16 cellular contexts compared by ENCODE assay signal in genomic region chr1:183063349-183063748, GRCh38.
DNase-seq lines count a peak whose midpoint lies in the region; TF ChIP-seq lines count a peak whose summit lies in the region.
"Had no signal": no experiment of that assay in that cellular context is flagged by ENCODE, and none has a peak within 500 bp of the region (broad histone marks: within the 10 kb centered on the region; RNA-seq: fewer than 3 reads in every experiment).

No MANE protein-coding gene starts in this region.

- peak overlapping the region; percentile 11 for H3K27ac ChIP-seq in OCI-LY1 (ENCODE audit: low read depth, low read length, poor library complexity, severe bottlenecking)
- H3K27ac ChIP-seq in subcutaneous abdominal adipose tissue (ENCODE audit: low read depth, low read length): peak overlapping the region; percentile 20

- no peak for TF ChIP-seq CTCF in OCI-LY1 (IDR thresholded peaks at IDR 0.05; ENCODE audit: low read length)

- no peaks in the 10 kb centered on the region for H3F3A ChIP-seq in OCI-LY1 (ENCODE audit: insufficient read depth, low read length)

- no peak overlapping the region for H2AFZ ChIP-seq in OCI-LY1 (ENCODE audit: low read length)

- peaks cover 12% of the 10 kb centered on the region; the same call in 1 of the 2 replicates for H3K79me2 ChIP-seq in OCI-LY1 (ENCODE audit: insufficient read depth, low read length)

- no peak overlapping the region for H3K4me3 ChIP-seq in OCI-LY1 (ENCODE audit: low read depth, low read length, poor library complexity, severe bottlenecking)
- H3K4me3 ChIP-seq in subcutaneous abdominal adipose tissue (ENCODE audit: low read depth in 1 of 5, low read length in 5 of 5): no peak overlapping the region

- no peaks in the 10 kb centered on the region for H4K20me1 ChIP-seq in OCI-LY1 (ENCODE audit: insufficient read depth, low read length)

- H3K27me3 ChIP-seq in OCI-LY1 (ENCODE audit: insufficient read depth, low read length) (no peaks in the 10 kb centered on the region), subcutaneous abdominal adipose tissue (ENCODE audit: control insufficient read depth in 5 of 5, insufficient read depth in 4 of 5, low read length in 5 of 5) (no peaks in the 10 kb centered on the region)

- 0 out of 2 replicates have a peak, but pooled peaks cover 4% of the 10 kb centered on the region for H3K9me3 ChIP-seq in OCI-LY1 (ENCODE audit: low read length)
- no peaks in the 10 kb centered on the region for H3K9me3 ChIP-seq in subcutaneous abdominal adipose tissue (ENCODE audit: control insufficient read depth in 5 of 5, low read length in 5 of 5)

- DNase-seq in HCEC 1CT (peak; percentile 29), iris pigment epithelial cell (ENCODE audit: low read depth) (peak; percentile 29), NOMO-1 treated with DMSO at 0.1 percent for 48 hours (lab: John Stamatoyannopoulos, UW; ENCODE audit: unreplicated experiment) (no peak), AG20443 (ENCODE audit: low spot score) (no peak)
- DNase-seq in activated effector memory CD4-positive, alpha-beta T cell treated with anti-CD3 and anti-CD28 coated beads, Interleukin-2, amount 50 U/mL, for 16 hours: no peak
- DNase-seq: AML-193, DMS79, KG1, NCI-H1092, NCI-H1436 treated with DMSO at 0.1 percent for 48 hours, NCI-H2029, NCI-H2171, NCI-H446, PC-3 had no signal

- H3K9ac ChIP-seq in OCI-LY1 (ENCODE audit: low read length) (no peak overlapping the region), subcutaneous abdominal adipose tissue (ENCODE audit: low read length in 5 of 5) (no peak overlapping the region)

- H3K9me2 ChIP-seq in OCI-LY1 (ENCODE audit: low read depth, low read length): no peaks in the 10 kb centered on the region

- H3K4me1 ChIP-seq in OCI-LY1 (ENCODE audit: insufficient read depth, low read length, severe bottlenecking) (peaks cover 65% of the 10 kb centered on the region), subcutaneous abdominal adipose tissue (ENCODE audit: control insufficient read depth in 5 of 5, insufficient read depth in 5 of 5, low read length in 5 of 5) (peaks cover 6 to 39% (median 28%) of the 10 kb centered on the region in 5 donors)

- H3K36me3 ChIP-seq in OCI-LY1 (ENCODE audit: insufficient read depth, low read length) (peaks cover 8% of the 10 kb centered on the region), subcutaneous abdominal adipose tissue (ENCODE audit: control insufficient read depth in 5 of 5, insufficient read depth in 5 of 5, low read length in 5 of 5) (no peaks in the 10 kb centered on the region)

- H3K4me2 ChIP-seq in OCI-LY1 (ENCODE audit: low read length): no peak overlapping the region

Comparison
In these comparisons a context has a peak if more than half of its experiments do, and no peak if none do; other contexts are left out.
1. DNase-seq: peak in HCEC 1CT (single experiment) and iris pigment epithelial cell (single experiment); none in NOMO-1 treated with DMSO at 0.1 percent for 48 hours (single experiment), AG20443 (single experiment) and activated effector memory CD4-positive, alpha-beta T cell treated with anti-CD3 and anti-CD28 coated beads, Interleukin-2, amount 50 U/mL, for 16 hours (single experiment).